Comparison of ENCODE assay signal across 22 cellular contexts in genomic region chr4:28842271-28842670, GRCh38.
"Had no signal": no experiment of that assay in that cellular context is flagged by ENCODE, and none has a peak within 500 bp of the region (broad histone marks: within the 10 kb centered on the region; RNA-seq: fewer than 3 reads in every experiment).

No MANE protein-coding gene starts in this region.

- H3K9ac ChIP-seq: parathyroid adenoma had no signal

- H3K36me3 ChIP-seq: thoracic aorta, upper lobe of left lung had no signal

- H2AFZ ChIP-seq: parathyroid adenoma had no signal

- H3K27me3 ChIP-seq: upper lobe of left lung had no signal

- H3K9me3 ChIP-seq: thoracic aorta, upper lobe of left lung had no signal

- ATAC-seq: activated CD4-positive, CD25-positive, alpha-beta regulatory T cell treated with anti-CD3 and anti-CD28 coated beads, Interleukin-2, amount 50 U/mL, for 24 hours; activated CD8-positive, alpha-beta memory T cell treated with anti-CD3 and anti-CD28 coated beads, Interleukin-2, amount 10 ng/mL, durations not matched to agents 7 days and 5 days; activated CD8-positive, alpha-beta T cell treated with anti-CD3 and anti-CD28 coated beads for 36 hours; left ventricle myocardium superior; mucosa of descending colon; right cardiac atrium had no signal

- H3K27ac ChIP-seq: parathyroid adenoma, thoracic aorta, upper lobe of left lung had no signal

- H3K27ac Mint-ChIP-seq: activated CD4-positive, alpha-beta T cell treated with anti-CD3 and anti-CD28 coated beads, Interleukin-2, amount 10 ng/mL, durations not matched to agents 24 days and 14 days; activated CD8-positive, alpha-beta memory T cell treated with anti-CD3 and anti-CD28 coated beads, Interleukin-2, amount 10 ng/mL, durations not matched to agents 7 days and 5 days; activated CD8-positive, alpha-beta T cell treated with anti-CD3 and anti-CD28 coated beads for 36 hours; activated naive CD4-positive, alpha-beta T cell treated with anti-CD3 and anti-CD28 coated beads, Interleukin-2, amount 10 ng/mL, durations not matched to agents 7 days and 5 days; brain had no signal

- H3K4me1 ChIP-seq: parathyroid adenoma, upper lobe of left lung had no signal

- H3K27me3 Mint-ChIP-seq: activated CD4-positive, alpha-beta T cell treated with anti-CD3 and anti-CD28 coated beads, Interleukin-2, amount 10 ng/mL, durations not matched to agents 24 days and 14 days; activated CD8-positive, alpha-beta memory T cell treated with anti-CD3 and anti-CD28 coated beads, Interleukin-2, amount 10 ng/mL, durations not matched to agents 7 days and 5 days; activated CD8-positive, alpha-beta T cell treated with anti-CD3 and anti-CD28 coated beads for 36 hours; activated naive CD4-positive, alpha-beta T cell treated with anti-CD3 and anti-CD28 coated beads, Interleukin-2, amount 10 ng/mL, durations not matched to agents 7 days and 5 days had no signal

- H3K4me3 Mint-ChIP-seq: activated CD4-positive, alpha-beta T cell treated with anti-CD3 and anti-CD28 coated beads, Interleukin-2, amount 10 ng/mL, durations not matched to agents 24 days and 14 days; activated CD8-positive, alpha-beta memory T cell treated with anti-CD3 and anti-CD28 coated beads, Interleukin-2, amount 10 ng/mL, durations not matched to agents 7 days and 5 days; activated CD8-positive, alpha-beta T cell treated with anti-CD3 and anti-CD28 coated beads for 36 hours; activated naive CD4-positive, alpha-beta T cell treated with anti-CD3 and anti-CD28 coated beads, Interleukin-2, amount 10 ng/mL, durations not matched to agents 7 days and 5 days; brain had no signal

- H3K36me3 Mint-ChIP-seq: activated CD8-positive, alpha-beta memory T cell treated with anti-CD3 and anti-CD28 coated beads, Interleukin-2, amount 10 ng/mL, durations not matched to agents 7 days and 5 days; activated naive CD4-positive, alpha-beta T cell treated with anti-CD3 and anti-CD28 coated beads, Interleukin-2, amount 10 ng/mL, durations not matched to agents 7 days and 5 days; brain had no signal

- DNase-seq: activated CD4-positive, alpha-beta T cell treated with anti-CD3 and anti-CD28 coated beads, Interleukin-2, amount 10 ng/mL, durations not matched to agents 24 days and 14 days; activated CD8-positive, alpha-beta memory T cell treated with anti-CD3 and anti-CD28 coated beads, Interleukin-2, amount 10 ng/mL, durations not matched to agents 7 days and 5 days; activated CD8-positive, alpha-beta T cell treated with anti-CD3 and anti-CD28 coated beads for 36 hours; activated effector memory CD4-positive, alpha-beta T cell treated with anti-CD3 and anti-CD28 coated beads, Interleukin-2, amount 50 U/mL, for 16 hours; activated naive CD4-positive, alpha-beta T cell treated with anti-CD3 and anti-CD28 coated beads, Interleukin-2, amount 10 ng/mL, durations not matched to agents 7 days and 5 days; activated T-cell treated with anti-CD3 and anti-CD28 coated beads for 4 hours; effector CD4-positive, alpha-beta T cell; erythroblast; foreskin fibroblast; left ventricle myocardium superior; mesenchymal stem cell; mucosa of descending colon; nucleus accumbens; right cardiac atrium; stimulated activated CD4-positive, alpha-beta T cell treated with anti-CD3 and anti-CD28 coated beads, Interleukin-4, amount 100 ng/mL, for 24 hours; stimulated activated naive CD4-positive, alpha-beta T cell treated with Interleukin-2 at 50 U/mL for 16 hours; T-helper 2 cell; upper lobe of left lung had no signal

- H3K4me1 Mint-ChIP-seq: activated CD4-positive, alpha-beta T cell treated with anti-CD3 and anti-CD28 coated beads, Interleukin-2, amount 10 ng/mL, durations not matched to agents 24 days and 14 days; activated CD8-positive, alpha-beta memory T cell treated with anti-CD3 and anti-CD28 coated beads, Interleukin-2, amount 10 ng/mL, durations not matched to agents 7 days and 5 days; activated naive CD4-positive, alpha-beta T cell treated with anti-CD3 and anti-CD28 coated beads, Interleukin-2, amount 10 ng/mL, durations not matched to agents 7 days and 5 days; brain had no signal

- H3K79me2 ChIP-seq: parathyroid adenoma had no signal

- H3K4me3 ChIP-seq: mucosa of descending colon, thoracic aorta, upper lobe of left lung had no signal
